ENCODE assay signal across 18 cellular contexts in the genomic region with DNA sequence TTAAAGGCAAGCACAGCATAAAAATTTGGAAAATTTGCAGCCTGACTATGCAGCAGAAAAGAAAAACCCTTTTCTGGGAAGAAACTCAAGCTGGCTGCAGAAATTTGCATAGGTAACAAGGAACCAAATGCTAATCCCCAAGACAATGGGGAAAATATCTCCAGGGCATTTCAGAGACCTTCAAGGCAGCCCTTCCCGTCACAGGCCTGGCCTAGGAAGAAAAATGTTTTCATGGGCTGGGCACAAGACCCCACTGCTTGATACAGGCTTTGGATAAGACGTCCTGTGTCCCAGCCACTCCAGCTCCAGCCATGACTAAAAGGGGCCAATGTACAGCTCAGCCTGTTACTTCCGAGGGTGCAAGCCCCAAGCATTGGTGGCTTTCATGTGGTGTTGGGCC.
DNase-seq lines count a peak whose midpoint lies in the region; FAIRE-seq and TF ChIP-seq lines count a peak whose summit lies in the region.
"Had no signal": no experiment of that assay in that cellular context is flagged by ENCODE, and none has a peak within 500 bp of the region (broad histone marks: within the 10 kb centered on the region; RNA-seq: fewer than 3 reads in every experiment).

No MANE protein-coding gene starts in this region.

- H3K56ac ChIP-seq in H1 (replicated peaks; ENCODE audit: insufficient read length, low read depth, low read length), result no peak overlapping the region

- H3K9me3 ChIP-seq in HUES48 (ENCODE audit: control insufficient read depth, insufficient read depth, low read length) (no peaks in the 10 kb centered on the region), H1 (ENCODE audit: insufficient read depth in 2 of 2, low read depth in 1 of 2, low read length in 1 of 2) (no peaks in the 10 kb centered on the region), neural progenitor cell (ENCODE audit: low read depth) (no peaks in the 10 kb centered on the region)
- H3K9me3 ChIP-seq: BLaER1 had no signal

- no peak overlapping the region for H3K23ac ChIP-seq in H1 (ENCODE audit: insufficient read length)

- H4K8ac ChIP-seq in H1 (ENCODE audit: extremely low read depth, insufficient read depth, low read length), result no peak overlapping the region

- H3K79me1 ChIP-seq in H1 (ENCODE audit: low read depth, low read length), result no peaks in the 10 kb centered on the region

- H3K79me2 ChIP-seq in H1 (ENCODE audit: control insufficient read depth in 1 of 2, insufficient read depth in 2 of 2, low read length in 2 of 2) (no peaks in the 10 kb centered on the region), neural progenitor cell (ENCODE audit: low read depth) (no peaks in the 10 kb centered on the region)

- no peak overlapping the region for H3K9ac ChIP-seq in HUES48 (ENCODE audit: low read depth, low read length)
- H3K9ac ChIP-seq in H1 (replicated peaks in 1 of 4; ENCODE audit: extremely low read depth in 1 of 4, low read depth in 3 of 4, low read length in 3 of 4), result no peak overlapping the region
- no peak overlapping the region for H3K9ac ChIP-seq in neural progenitor cell
- H3K9ac ChIP-seq: BLaER1, KMS-11 had no signal

- no peak for TF ChIP-seq RAD21 in H1 (IDR thresholded peaks at IDR 0.05 in 1 of 2, conservative IDR thresholded peaks at IDR 0.05 in 1 of 2; ENCODE audit: low read depth in 2 of 2, low read length in 2 of 2)

- H3K23me2 ChIP-seq in H1 (ENCODE audit: low read depth, low read length), result no peaks in the 10 kb centered on the region

- H4K91ac ChIP-seq in H1 (replicated peaks; ENCODE audit: insufficient read length, low read length), result no peak overlapping the region

- TF ChIP-seq EP300 in H1 (IDR thresholded peaks at IDR 0.05; ENCODE audit: borderline replicate concordance in 1 of 2, low read depth in 2 of 2, low read length in 2 of 2), result no peak

- no peaks in the 10 kb centered on the region for H3K27me3 ChIP-seq in HUES48 (ENCODE audit: control insufficient read depth, insufficient read depth, low read length)
- no peaks in the 10 kb centered on the region for H3K27me3 ChIP-seq in H1 (replicated peaks in 1 of 4; ENCODE audit: control insufficient read depth in 3 of 4, extremely low read depth in 1 of 4, insufficient read depth in 3 of 4, low read length in 3 of 4)
- H3K27me3 ChIP-seq in neural progenitor cell, result no peaks in the 10 kb centered on the region
- peaks cover 0 to 3% (median 0%) of the 10 kb centered on the region in 45 donors for H3K27me3 ChIP-seq in dorsolateral prefrontal cortex
- H3K27me3 ChIP-seq: BLaER1 had no signal

- peak overlapping the region; percentile 61 for H3K27ac ChIP-seq in HUES48 (ENCODE audit: low read depth, low read length)
- H3K27ac ChIP-seq in H1 (ENCODE audit: low read depth, low read length), result no peak overlapping the region
- no peak overlapping the region for H3K27ac ChIP-seq in neural progenitor cell
- no peak overlapping the region for H3K27ac ChIP-seq in dorsolateral prefrontal cortex
- H3K27ac ChIP-seq: 22Rv1, A549, BLaER1, KMS-11 had no signal

- no peak overlapping the region for H4K5ac ChIP-seq in H1 (ENCODE audit: insufficient read length, low read depth, low read length)

- WGBS in H1 (ENCODE audit: extremely low coverage in 1 of 2, insufficient coverage in 1 of 2, insufficient read length in 1 of 2, insufficient replicate concordance in 2 of 2, low coverage in 1 of 2, low lambda C conversion rate in 2 of 2, missing lambda C conversion rate in 1 of 2), 2 experiments, result 81% methylated on average over 3 of the region's 3 CpGs; no CpG with 5 or more reads in 1 of the 2 experiments

- intact Hi-C loops in dorsolateral prefrontal cortex (cut with DNase I), result no loop called here

- peaks cover 2% of the 10 kb centered on the region for H3K27me3 Mint-ChIP-seq in neural progenitor cell (ENCODE audit: insufficient read depth, low read depth)
- H3K27me3 Mint-ChIP-seq: CD4-positive, alpha-beta memory T cell had no signal

- DNase-seq in ELF-1 (ENCODE audit: low read depth, low spot score) (peak; percentile 80), H1 (ENCODE audit: low read depth in 1 of 2, low spot score in 2 of 2) (no peak), neural progenitor cell (ENCODE audit: low spot score) (peak; percentile 7), dorsolateral prefrontal cortex (no peak), ACHN (no peak)
- no peak for DNase-seq in activated T-cell treated with anti-CD3 and anti-CD28 coated beads, Interleukin-2, amount 50 U/mL, for 48 hours
- DNase-seq: CD4-positive, alpha-beta memory T cell; DMS153; DMS79 had no signal

- no peak for TF ChIP-seq CTCF in H1 (IDR thresholded peaks at IDR 0.05; ENCODE audit: control extremely low read depth in 1 of 3, insufficient read depth in 1 of 3, low read depth in 1 of 3, low read length in 3 of 3)
- no peak for TF ChIP-seq CTCF in neural progenitor cell (IDR thresholded peaks at IDR 0.05)
- TF ChIP-seq CTCF in dorsolateral prefrontal cortex (IDR thresholded peaks at IDR 0.05 in 54 of 56, conservative IDR thresholded peaks at IDR 0.05 in 2 of 56; ENCODE audit: low read depth in 1 of 56, partially characterized antibody in 56 of 56), result no peak

- POLR2A ChIA-PET in H1 (lab: Charles Lee; ENCODE audit: partially characterized antibody), result no interaction called here

- H2BK120ac ChIP-seq in H1 (replicated peaks; ENCODE audit: low read depth, low read length), result no peak overlapping the region

- H3K4me1 ChIP-seq in HUES48 (ENCODE audit: control insufficient read depth, insufficient read depth, low read length), result peaks cover 8% of the 10 kb centered on the region
- peaks cover 0 to 3% (median 0%) of the 10 kb centered on the region in 4 experiments; a peak in 1 of 7 replicates for H3K4me1 ChIP-seq in H1 (replicated peaks in 1 of 4; ENCODE audit: control insufficient read depth in 3 of 4, insufficient read depth in 4 of 4, low read length in 3 of 4)
- no peaks in the 10 kb centered on the region for H3K4me1 ChIP-seq in neural progenitor cell
- H3K4me1 ChIP-seq: A549 had no signal

- H2AFZ ChIP-seq in H1 (ENCODE audit: low read length), result no peak overlapping the region
- no peak overlapping the region for H2AFZ ChIP-seq in neural progenitor cell (replicated peaks)

- H3K18ac ChIP-seq in H1 (ENCODE audit: extremely low read depth, low read length), result 0 out of 2 replicates have a peak overlapping the region, but pooled peaks have one; percentile 11

- H2AK5ac ChIP-seq in H1 (ENCODE audit: low read depth, low read length), result no peak overlapping the region

- H4K20me1 ChIP-seq in H1 (replicated peaks in 1 of 2; ENCODE audit: control insufficient read depth in 1 of 2, insufficient read depth in 2 of 2, low read length in 2 of 2) (no peaks in the 10 kb centered on the region), neural progenitor cell (ENCODE audit: low read depth) (no peaks in the 10 kb centered on the region)
- H4K20me1 ChIP-seq: BLaER1 had no signal

- H3K36me3 ChIP-seq in HUES48 (ENCODE audit: control insufficient read depth, insufficient read depth, low read length), result no peaks in the 10 kb centered on the region
- no peaks in the 10 kb centered on the region for H3K36me3 ChIP-seq in H1 (ENCODE audit: control insufficient read depth in 2 of 4, insufficient read depth in 4 of 4, low read length in 3 of 4)
- H3K36me3 ChIP-seq in neural progenitor cell, result no peaks in the 10 kb centered on the region
- H3K36me3 ChIP-seq: BLaER1 had no signal

- TF ChIP-seq POLR2A in H1 (IDR thresholded peaks at IDR 0.05; ENCODE audit: control extremely low read depth in 1 of 2, low read depth in 2 of 2, low read length in 2 of 2), result no peak

- CTCF ChIA-PET in H1 (lab: Charles Lee; ENCODE audit: partially characterized antibody), result no interaction called here

- H2BK15ac ChIP-seq in H1 (ENCODE audit: low read length), result no peak overlapping the region

- H3K4me2 ChIP-seq in H1 (ENCODE audit: insufficient read depth in 1 of 2, low read depth in 2 of 2, low read length in 2 of 2) (peak overlapping the region in 1 of 2 experiments; percentile 2; a peak in 1 of 4 replicates), neural progenitor cell (no peak overlapping the region)
- H3K4me2 ChIP-seq: A549, BLaER1, KMS-11 had no signal

- no peak overlapping the region for H2BK12ac ChIP-seq in H1 (ENCODE audit: low read depth, low read length)

- no peak overlapping the region for H3K14ac ChIP-seq in H1 (ENCODE audit: insufficient read length)

- H3K4me3 Mint-ChIP-seq in neural progenitor cell, result no peak overlapping the region
- H3K4me3 Mint-ChIP-seq: CD14-positive monocyte; CD4-positive, alpha-beta memory T cell had no signal

- in situ Hi-C loops in ACHN (cut with HindIII; ENCODE audit: low pct_ligation_motif_present, low pct_unique_long_range_greater_than_20kb, low sequenced_read_pairs), result no loop called here

- H3K27ac Mint-ChIP-seq in neural progenitor cell, result no peak overlapping the region
- H3K27ac Mint-ChIP-seq: CD14-positive monocyte; CD4-positive, alpha-beta memory T cell had no signal

- FAIRE-seq in H1 (lab: Jason Lieb, UNC), result no peak
- FAIRE-seq: A549, GM12878, GM19239, H54 had no signal

- H2BK20ac ChIP-seq in H1 (ENCODE audit: low read length), result no peak overlapping the region

- H3K4ac ChIP-seq in H1 (replicated peaks; ENCODE audit: insufficient read length, low read depth, low read length), result no peak overlapping the region

- H3K9me3 Mint-ChIP-seq in neural progenitor cell, result no peaks in the 10 kb centered on the region

- H3K4me3 ChIP-seq in HUES48 (ENCODE audit: low read depth, low read length), result no peak overlapping the region
- no peak overlapping the region for H3K4me3 ChIP-seq in H1 (ENCODE audit: extremely low read depth in 1 of 4, insufficient read depth in 2 of 4, low read depth in 3 of 4, low read length in 4 of 4)
- H3K4me3 ChIP-seq in neural progenitor cell, result no peak overlapping the region
- no peak overlapping the region for H3K4me3 ChIP-seq in dorsolateral prefrontal cortex
- H3K4me3 ChIP-seq: A549, BLaER1, GM12878 had no signal

- H3K36me3 Mint-ChIP-seq in neural progenitor cell, result no peaks in the 10 kb centered on the region
- H3K36me3 Mint-ChIP-seq: CD14-positive monocyte; CD4-positive, alpha-beta memory T cell had no signal

- H2BK5ac ChIP-seq in H1 (ENCODE audit: low read depth, low read length), result no peak overlapping the region

- no peaks in the 10 kb centered on the region for H3F3A ChIP-seq in neural progenitor cell (ENCODE audit: low read depth)

- H3K4me1 Mint-ChIP-seq in neural progenitor cell, result peaks cover 4% of the 10 kb centered on the region
- H3K4me1 Mint-ChIP-seq: CD14-positive monocyte; CD4-positive, alpha-beta memory T cell had no signal

TF ChIP-seq in H1, 55 proteins besides CTCF, POLR2A, EP300 and RAD21 (continues in another document):
- TF ChIP-seq TEAD4 (IDR thresholded peaks at IDR 0.05; ENCODE audit: low read depth, low read length), result no peak
- no peak for TF ChIP-seq NANOG (IDR thresholded peaks at IDR 0.05; ENCODE audit: insufficient read depth, low read depth, low read length, poor library complexity, severe bottlenecking)
- TF ChIP-seq POLR2AphosphoS5 (IDR thresholded peaks at IDR 0.05; ENCODE audit: low read depth, low read length), result no peak
- TF ChIP-seq TCF12 (IDR thresholded peaks at IDR 0.05; ENCODE audit: low read depth, low read length), result no peak
- TF ChIP-seq, protein P1, sequence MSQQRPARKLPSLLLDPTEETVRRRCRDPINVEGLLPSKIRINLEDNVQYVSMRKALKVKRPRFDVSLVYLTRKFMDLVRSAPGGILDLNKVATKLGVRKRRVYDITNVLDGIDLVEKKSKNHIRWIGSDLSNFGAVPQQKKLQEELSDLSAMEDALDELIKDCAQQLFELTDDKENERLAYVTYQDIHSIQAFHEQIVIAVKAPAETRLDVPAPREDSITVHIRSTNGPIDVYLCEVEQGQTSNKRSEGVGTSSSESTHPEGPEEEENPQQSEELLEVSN (IDR thresholded peaks at IDR 0.05), result no peak

Comparison
In these comparisons a context has a peak if more than half of its experiments do, and no peak if none do; other contexts are left out.
1. DNase-seq: peak in ELF-1 (single experiment) and neural progenitor cell (single experiment); none in H1 (0 of 2), activated T-cell treated with anti-CD3 and anti-CD28 coated beads, Interleukin-2, amount 50 U/mL, for 48 hours (0 of 2), dorsolateral prefrontal cortex (0 of 10) and ACHN (single experiment).